In the genomic region with DNA sequence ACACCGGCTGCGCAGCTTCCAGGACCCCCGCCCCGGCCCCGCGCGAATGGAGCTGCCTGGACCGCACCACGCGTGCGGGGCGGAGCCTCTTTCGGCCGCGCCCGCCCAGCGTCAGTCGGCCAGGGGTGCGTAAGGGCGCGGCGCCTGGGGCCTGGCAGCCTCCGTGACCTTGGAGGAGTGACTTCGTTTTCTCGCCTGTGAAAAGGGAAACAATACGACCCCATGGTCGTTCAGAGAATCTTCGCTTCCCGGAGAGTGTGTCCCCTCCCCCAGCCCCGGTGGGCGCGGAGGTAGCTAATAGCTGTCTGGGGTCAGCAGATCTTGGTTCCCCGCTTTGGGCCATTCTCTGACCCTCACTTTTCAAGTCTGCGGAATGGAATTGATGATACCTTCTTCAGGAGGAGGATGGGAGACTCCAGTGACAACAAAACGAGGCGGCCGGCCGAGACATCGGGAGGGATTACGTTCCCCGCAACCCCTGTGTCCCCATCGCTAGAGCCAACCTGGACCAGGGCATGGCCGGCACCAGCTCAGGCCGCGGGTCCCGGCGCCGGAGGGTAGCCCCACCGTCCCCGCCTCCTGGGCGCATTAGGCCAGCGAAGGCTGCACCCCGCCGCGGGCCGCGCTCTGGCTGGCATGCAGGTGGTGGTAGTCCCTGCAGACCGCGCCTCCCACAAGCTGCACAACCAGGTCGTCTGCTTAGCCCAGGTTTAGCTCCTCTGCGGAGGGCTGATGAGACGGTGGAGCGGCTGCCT, we compare ENCODE assay signal across 1 cellular context.
TF ChIP-seq lines count a peak whose summit lies in the region.

No MANE protein-coding gene starts in this region.

TF ChIP-seq in IMR-90, 13 proteins besides CTCF, POLR2A, EP300 and RAD21 (continued from another document):
- TF ChIP-seq MAZ (IDR thresholded peaks at IDR 0.05; ENCODE audit: borderline replicate concordance, low read depth, low read length) (no peak), BHLHE40 (IDR thresholded peaks at IDR 0.05; ENCODE audit: low read depth, low read length) (no peak), CHD1 (IDR thresholded peaks at IDR 0.05; ENCODE audit: low read depth, low read length) (no peak), MXI1 (IDR thresholded peaks at IDR 0.05; ENCODE audit: borderline replicate concordance, low read depth, low read length) (no peak), CEBPB (IDR thresholded peaks at IDR 0.05; ENCODE audit: low read depth, low read length) (no peak), RFX5 (IDR thresholded peaks at IDR 0.05; ENCODE audit: low read depth, low read length) (no peak), SMC3 (IDR thresholded peaks at IDR 0.05; ENCODE audit: low read depth, low read length) (no peak), NFE2L2 (IDR thresholded peaks at IDR 0.05; ENCODE audit: low read depth, low read length) (no peak)
- TF ChIP-seq, protein P1, sequence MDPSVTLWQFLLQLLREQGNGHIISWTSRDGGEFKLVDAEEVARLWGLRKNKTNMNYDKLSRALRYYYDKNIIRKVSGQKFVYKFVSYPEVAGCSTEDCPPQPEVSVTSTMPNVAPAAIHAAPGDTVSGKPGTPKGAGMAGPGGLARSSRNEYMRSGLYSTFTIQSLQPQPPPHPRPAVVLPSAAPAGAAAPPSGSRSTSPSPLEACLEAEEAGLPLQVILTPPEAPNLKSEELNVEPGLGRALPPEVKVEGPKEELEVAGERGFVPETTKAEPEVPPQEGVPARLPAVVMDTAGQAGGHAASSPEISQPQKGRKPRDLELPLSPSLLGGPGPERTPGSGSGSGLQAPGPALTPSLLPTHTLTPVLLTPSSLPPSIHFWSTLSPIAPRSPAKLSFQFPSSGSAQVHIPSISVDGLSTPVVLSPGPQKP (IDR thresholded peaks at IDR 0.05; ENCODE audit: borderline replicate concordance, low read depth, low read length): no peak
- TF ChIP-seq, protein P2, sequence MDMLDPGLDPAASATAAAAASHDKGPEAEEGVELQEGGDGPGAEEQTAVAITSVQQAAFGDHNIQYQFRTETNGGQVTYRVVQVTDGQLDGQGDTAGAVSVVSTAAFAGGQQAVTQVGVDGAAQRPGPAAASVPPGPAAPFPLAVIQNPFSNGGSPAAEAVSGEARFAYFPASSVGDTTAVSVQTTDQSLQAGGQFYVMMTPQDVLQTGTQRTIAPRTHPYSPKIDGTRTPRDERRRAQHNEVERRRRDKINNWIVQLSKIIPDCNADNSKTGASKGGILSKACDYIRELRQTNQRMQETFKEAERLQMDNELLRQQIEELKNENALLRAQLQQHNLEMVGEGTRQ (IDR thresholded peaks at IDR 0.05; ENCODE audit: low read depth, low read length): no peak
TF ChIP-seq in IMR-90: peak in this region for 0.
